ENCODE assay signal across 33 cellular contexts in the genomic region with DNA sequence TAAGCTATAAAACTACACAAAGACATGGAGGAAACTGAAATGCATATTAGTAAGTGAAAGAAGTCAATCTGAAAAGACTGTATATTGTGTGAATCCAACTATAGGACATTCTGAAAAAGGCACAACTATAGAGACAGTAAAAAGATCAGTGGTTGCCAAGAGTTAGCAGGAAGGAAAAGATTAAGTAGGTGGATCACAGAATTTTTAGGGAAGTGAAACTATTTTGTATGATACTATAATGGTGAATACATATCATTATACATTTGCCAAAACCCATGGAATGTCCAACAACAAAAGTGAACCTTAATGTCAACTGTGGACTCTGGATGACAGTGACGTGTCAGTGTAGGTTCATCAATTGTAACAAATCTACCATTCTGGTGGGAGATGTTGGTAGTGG.
"Had no signal": no experiment of that assay in that cellular context is flagged by ENCODE, and none has a peak within 500 bp of the region (broad histone marks: within the 10 kb centered on the region; RNA-seq: fewer than 3 reads in every experiment).

No MANE protein-coding gene starts in this region.

- H3K36me3 Mint-ChIP-seq: natural killer cell treated with Interleukin-12 subunit alpha and Interleukin-12 subunit beta and Interleukin-15 and Interleukin-18, amount 100 ng/mL, for 72 hours had no signal

- H3K9me3 ChIP-seq: gastroesophageal sphincter, mucosa of descending colon, ovary, thoracic aorta, upper lobe of right lung had no signal

- H3K27ac Mint-ChIP-seq: activated T-helper 1 cell treated with anti-CD3 and anti-CD28 coated beads, Interleukin-12 subunit alpha, Interleukin-12 subunit beta, Interleukin-2, Interleukin-4 antibody, amounts not matched to agents 30 ng/mL and 10 ng/mL and 1 ng/mL, durations not matched to agents 14 hours and 24 hours and 36 hours; natural killer cell treated with Interleukin-12 subunit alpha and Interleukin-12 subunit beta and Interleukin-15 and Interleukin-18, amount 100 ng/mL, for 72 hours; progenitor cell of endocrine pancreas; stimulated activated naive CD8-positive, alpha-beta T cell treated with anti-CD3 and anti-CD28 coated beads, Interleukin-15, Interleukin-2, amounts not matched to agents 100 ng/mL and 50 ng/mL, for 24 hours; T-helper 17 cell had no signal

- ATAC-seq: activated CD4-positive, CD25-positive, alpha-beta regulatory T cell treated with anti-CD3 and anti-CD28 coated beads, Interleukin-2, amount 50 U/mL, for 24 hours; gastroesophageal sphincter; left cardiac atrium; left ventricle myocardium superior; mucosa of descending colon; natural killer cell treated with Interleukin-12 subunit alpha and Interleukin-12 subunit beta and Interleukin-15 and Interleukin-18, amount 100 ng/mL, for 72 hours; sciatic nerve; T-helper 17 cell; upper lobe of right lung had no signal

- H3K36me3 ChIP-seq: brain microvascular endothelial cell, gastroesophageal sphincter, ovary, thoracic aorta, upper lobe of right lung had no signal

- H3K4me1 ChIP-seq: gastroesophageal sphincter, upper lobe of right lung had no signal

- H3K27ac ChIP-seq: brain microvascular endothelial cell, coronary artery, dorsolateral prefrontal cortex, gastroesophageal sphincter, ovary, skin epidermis, thoracic aorta, upper lobe of right lung, VCaP had no signal

- H3K27me3 Mint-ChIP-seq: natural killer cell treated with Interleukin-12 subunit alpha and Interleukin-12 subunit beta and Interleukin-15 and Interleukin-18, amount 100 ng/mL, for 72 hours; T-helper 17 cell had no signal

- H3K4me3 ChIP-seq: coronary artery, dorsolateral prefrontal cortex, gastroesophageal sphincter, mucosa of descending colon, ovary, skin epidermis, thoracic aorta, upper lobe of right lung had no signal

- H3K27me3 ChIP-seq: brain microvascular endothelial cell, ovary, upper lobe of right lung had no signal

- DNase-seq: activated CD4-positive, alpha-beta T cell treated with anti-CD3 and anti-CD28 coated beads for 48 hours; activated CD4-positive, alpha-beta T cell treated with anti-CD3 and anti-CD28 coated beads, Interleukin-2, amount 50 U/mL, for 48 hours; activated CD8-positive, alpha-beta memory T cell treated with anti-CD3 and anti-CD28 coated beads for 24 hours; activated gamma-delta T cell; activated naive CD4-positive, alpha-beta T cell treated with anti-CD3 and anti-CD28 coated beads, Interleukin-2, amount 50 U/mL, for 16 hours; amniotic stem cell; brain microvascular endothelial cell; dorsolateral prefrontal cortex; head of caudate nucleus; hippocampal formation; left cardiac atrium; left ventricle myocardium superior; mucosa of descending colon; ovary; stimulated activated CD4-positive, alpha-beta T cell treated with anti-CD3 and anti-CD28 coated beads, Interleukin-12 subunit alpha, Interleukin-12 subunit beta, amount 100 ng/mL, for 4 hours; stimulated activated CD4-positive, alpha-beta T cell treated with anti-CD3 and anti-CD28 coated beads, Interleukin-4, amount 100 ng/mL, for 1 hour; T-helper 17 cell; T1000; upper lobe of right lung had no signal

- FAIRE-seq: astrocyte, endothelial cell of umbilical vein, keratinocyte had no signal

- H3K9me3 Mint-ChIP-seq: activated T-helper 1 cell treated with anti-CD3 and anti-CD28 coated beads, Interleukin-12 subunit alpha, Interleukin-12 subunit beta, Interleukin-2, Interleukin-4 antibody, amounts not matched to agents 30 ng/mL and 10 ng/mL and 1 ng/mL, durations not matched to agents 14 hours and 24 hours and 36 hours; natural killer cell treated with Interleukin-12 subunit alpha and Interleukin-12 subunit beta and Interleukin-15 and Interleukin-18, amount 100 ng/mL, for 72 hours had no signal

- H3K4me3 Mint-ChIP-seq: activated T-helper 1 cell treated with anti-CD3 and anti-CD28 coated beads, Interleukin-12 subunit alpha, Interleukin-12 subunit beta, Interleukin-2, Interleukin-4 antibody, amounts not matched to agents 30 ng/mL and 10 ng/mL and 1 ng/mL, durations not matched to agents 14 hours and 24 hours and 36 hours; natural killer cell treated with Interleukin-12 subunit alpha and Interleukin-12 subunit beta and Interleukin-15 and Interleukin-18, amount 100 ng/mL, for 72 hours; stimulated activated naive CD8-positive, alpha-beta T cell treated with anti-CD3 and anti-CD28 coated beads, Interleukin-15, Interleukin-2, amounts not matched to agents 100 ng/mL and 50 ng/mL, for 24 hours; T-helper 17 cell had no signal
